ENCODE assay signal across 20 cellular contexts in genomic region chr12:125099407-125099779, GRCh38.
"Had no signal": no experiment of that assay in that cellular context is flagged by ENCODE, and none has a peak within 500 bp of the region (broad histone marks: within the 10 kb centered on the region; RNA-seq: fewer than 3 reads in every experiment).

No MANE protein-coding gene starts in this region.

- H3K27me3 ChIP-seq: esophagus muscularis mucosa, gastrocnemius medialis, heart right ventricle had no signal

- H3K27ac ChIP-seq: epithelial cell of prostate, esophagus muscularis mucosa, gastrocnemius medialis, heart right ventricle, left ventricle myocardium inferior, psoas muscle had no signal

- H3K4me3 Mint-ChIP-seq: nephron progenitor cell had no signal

- DNase-seq: effector memory CD4-positive, alpha-beta T cell; gastrocnemius medialis; heart right ventricle; immature natural killer cell; kidney; left cardiac atrium; left ventricle myocardium inferior; mesenchymal stem cell; naive B cell; nephron progenitor cell; psoas muscle; retina; stimulated activated CD4-positive, alpha-beta T cell treated with anti-CD3 and anti-CD28 coated beads, Interleukin-2, amount 100 ng/mL, for 48 hours; stimulated activated naive CD4-positive, alpha-beta T cell treated with Interleukin-2 at 50 U/mL for 16 hours; trophoblast cell had no signal

- H3K4me1 ChIP-seq: gastrocnemius medialis, psoas muscle had no signal

- H3K9me3 Mint-ChIP-seq: immature natural killer cell, naive B cell, nephron progenitor cell had no signal

- H3K27me3 Mint-ChIP-seq: naive B cell had no signal

- H3K4me3 ChIP-seq: esophagus muscularis mucosa, gastrocnemius medialis, heart right ventricle, left ventricle myocardium inferior, lung, psoas muscle had no signal

- H3K9me3 ChIP-seq: esophagus muscularis mucosa, gastrocnemius medialis, heart right ventricle, left ventricle myocardium inferior, psoas muscle had no signal

- ATAC-seq: gastrocnemius medialis, heart right ventricle, left cardiac atrium, psoas muscle, sciatic nerve had no signal

- FAIRE-seq: kidney, urothelium cell line had no signal
